Comparison of ENCODE assay signal across 8 cellular contexts in the genomic region with DNA sequence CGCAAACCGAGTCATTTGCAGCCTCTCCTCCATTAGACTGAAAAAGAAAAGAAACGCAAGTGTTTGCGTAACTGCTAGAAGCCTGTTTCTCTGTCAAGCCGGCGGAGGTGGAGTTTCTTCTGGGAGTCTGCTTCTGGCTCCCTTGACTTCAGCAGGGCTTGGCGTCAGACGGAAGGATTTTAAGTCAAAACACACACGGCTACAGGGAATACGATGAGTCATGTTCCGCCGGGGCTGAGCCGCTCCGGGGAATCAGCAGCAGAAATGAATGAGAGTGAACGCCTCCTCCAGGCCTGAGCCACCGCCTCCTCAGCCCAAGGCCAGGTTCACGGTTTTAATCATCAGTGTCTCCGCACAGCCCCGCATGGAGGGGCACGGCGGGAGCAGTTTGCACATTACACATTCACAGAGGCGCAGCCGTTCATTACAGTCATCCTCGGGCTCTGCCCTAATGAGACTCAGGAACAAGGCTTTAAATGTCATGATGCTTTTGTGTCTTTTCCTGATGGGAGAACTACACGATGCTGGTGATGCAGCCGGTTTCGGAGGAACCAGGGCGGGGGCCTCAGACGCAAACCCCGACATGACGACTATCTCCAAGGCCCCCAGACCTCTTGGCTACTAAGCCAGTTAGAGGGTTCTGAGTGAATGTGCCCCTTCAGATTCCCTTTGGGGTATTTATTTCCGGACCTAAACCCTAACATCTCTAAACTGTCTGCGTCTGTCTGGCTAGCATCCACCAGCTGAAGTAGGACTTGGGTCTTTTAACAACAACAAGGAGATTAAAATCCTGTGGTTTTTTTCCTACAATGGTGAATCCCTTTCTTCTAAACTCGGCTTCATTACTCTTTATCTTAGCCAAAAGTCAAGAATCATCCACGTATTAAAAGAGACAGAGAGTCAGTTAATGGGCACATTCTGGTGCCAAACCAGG. TPM values are rescaled to one million over a fixed set of nuclear protein-coding genes. Genes with fewer than 3 reads are reported as not detected.
DNase-seq lines count a peak whose midpoint lies in the region; ATAC-seq and TF ChIP-seq lines count a peak whose summit lies in the region.

No MANE protein-coding gene starts in this region.

- H3K9me3 Mint-ChIP-seq in chondrocyte (ENCODE audit: low read depth): no peaks in the 10 kb centered on the region
- H3K9me3 Mint-ChIP-seq in activated naive CD4-positive, alpha-beta T cell treated with anti-CD3 and anti-CD28 coated beads, Interleukin-2, amount 50 U/mL, for 72 hours: no peaks in the 10 kb centered on the region

- peak; percentile 58 for TF ChIP-seq CTCF in chondrocyte (IDR thresholded peaks at IDR 0.05)
- no peak for TF ChIP-seq CTCF in stomach (IDR thresholded peaks at IDR 0.05)

- TF ChIP-seq EP300 in stomach (IDR thresholded peaks at IDR 0.05): no peak

- H3K4me1 ChIP-seq in stomach: peaks cover 0 to 13% (median 11%) of the 10 kb centered on the region in 4 donors

- ATAC-seq in HG02588 (IDR thresholded peaks at IDR 0.05; ENCODE audit: unreplicated experiment): no peak
- no peak for ATAC-seq in activated naive CD4-positive, alpha-beta T cell treated with anti-CD3 and anti-CD28 coated beads, Interleukin-2, amount 50 U/mL, for 72 hours
- ATAC-seq in HG03565 (IDR thresholded peaks at IDR 0.05; ENCODE audit: unreplicated experiment): no peak

- WGBS in stomach, 5 donors: 8 to 11% (median 10%) methylated on average over 35 of the region's 35 CpGs

- peak overlapping the region; percentile 1 to 35 (median 30) for H3K4me3 ChIP-seq in stomach

- peaks cover 0 to 10% (median 0%) of the 10 kb centered on the region in 3 donors for H3K27me3 ChIP-seq in stomach

- H3K36me3 Mint-ChIP-seq in chondrocyte (ENCODE audit: low read depth): no peaks in the 10 kb centered on the region
- peaks cover 0 to 11% of the 10 kb centered on the region in 2 donors for H3K36me3 Mint-ChIP-seq in activated naive CD4-positive, alpha-beta T cell treated with anti-CD3 and anti-CD28 coated beads, Interleukin-2, amount 50 U/mL, for 72 hours

- no peak for TF ChIP-seq POLR2A in stomach (IDR thresholded peaks at IDR 0.05)

- no peaks in the 10 kb centered on the region for H3K9me3 ChIP-seq in stomach

- peak overlapping the region; percentile 94 for H3K27ac Mint-ChIP-seq in chondrocyte (ENCODE audit: unreplicated experiment)
- H3K27ac Mint-ChIP-seq in activated naive CD4-positive, alpha-beta T cell treated with anti-CD3 and anti-CD28 coated beads, Interleukin-2, amount 50 U/mL, for 72 hours: no peak overlapping the region

- intact Hi-C loops in stomach (cut with DNase I; ENCODE audit: low total_unique reads): no loop called here

- no peaks in the 10 kb centered on the region for H3K27me3 Mint-ChIP-seq in chondrocyte (ENCODE audit: low read depth)

- no peaks in the 10 kb centered on the region for H3K36me3 ChIP-seq in stomach

- H3K4me1 Mint-ChIP-seq in chondrocyte (ENCODE audit: low read depth): peaks cover 24% of the 10 kb centered on the region

- peak overlapping the region; percentile 68 for H3K4me3 Mint-ChIP-seq in chondrocyte (ENCODE audit: unreplicated experiment)

- peak overlapping the region in 4 of 5 donors; percentile 50 to 84 (median 60) for H3K27ac ChIP-seq in stomach

- DNase-seq in GM04503 (ENCODE audit: low read depth) (peak; percentile 91), NCI-H446 (lab: John Stamatoyannopoulos, UW) (peak; percentile 75 to 88), chondrocyte (ENCODE audit: low spot score) (peak; percentile 95), kidney glomerular epithelial cell (lab: John Stamatoyannopoulos, UW) (peak; percentile 87), stomach (peak; percentile 73)
- no peak for DNase-seq in activated naive CD4-positive, alpha-beta T cell treated with anti-CD3 and anti-CD28 coated beads, Interleukin-2, amount 50 U/mL, for 72 hours (ENCODE audit: low spot score in 2 of 2)

RNA-seq across cellular contexts. Expression of a gene that starts 11.1 kb away (rescaled TPM):
- total RNA-seq in chondrocyte: 48.4 to 82.1 TPM (median 81.6 TPM) in 3 replicates
- 10 to 100 TPM in 2 of 5 donors, 1 to 10 TPM in 2, under 1 TPM in 1; 0.58 to 11.7 (median 7.1) TPM for total RNA-seq in stomach
- polyA plus RNA-seq in stomach: 1 to 10 TPM; 1.1 to 4.2 (median 1.2) TPM
- total RNA-seq in activated naive CD4-positive, alpha-beta T cell treated with anti-CD3 and anti-CD28 coated beads, Interleukin-2, amount 50 U/mL, for 72 hours: not detected

Comparison
In these comparisons a context has a peak if more than half of its experiments do, and no peak if none do; other contexts are left out.
1. DNase-seq: peak in GM04503 (single experiment), NCI-H446 (2 of 2), chondrocyte (single experiment), kidney glomerular epithelial cell (single experiment) and stomach (single experiment); none in activated naive CD4-positive, alpha-beta T cell treated with anti-CD3 and anti-CD28 coated beads, Interleukin-2, amount 50 U/mL, for 72 hours (0 of 2).